ENCODE assay signal across 8 cellular contexts in the genomic region with DNA sequence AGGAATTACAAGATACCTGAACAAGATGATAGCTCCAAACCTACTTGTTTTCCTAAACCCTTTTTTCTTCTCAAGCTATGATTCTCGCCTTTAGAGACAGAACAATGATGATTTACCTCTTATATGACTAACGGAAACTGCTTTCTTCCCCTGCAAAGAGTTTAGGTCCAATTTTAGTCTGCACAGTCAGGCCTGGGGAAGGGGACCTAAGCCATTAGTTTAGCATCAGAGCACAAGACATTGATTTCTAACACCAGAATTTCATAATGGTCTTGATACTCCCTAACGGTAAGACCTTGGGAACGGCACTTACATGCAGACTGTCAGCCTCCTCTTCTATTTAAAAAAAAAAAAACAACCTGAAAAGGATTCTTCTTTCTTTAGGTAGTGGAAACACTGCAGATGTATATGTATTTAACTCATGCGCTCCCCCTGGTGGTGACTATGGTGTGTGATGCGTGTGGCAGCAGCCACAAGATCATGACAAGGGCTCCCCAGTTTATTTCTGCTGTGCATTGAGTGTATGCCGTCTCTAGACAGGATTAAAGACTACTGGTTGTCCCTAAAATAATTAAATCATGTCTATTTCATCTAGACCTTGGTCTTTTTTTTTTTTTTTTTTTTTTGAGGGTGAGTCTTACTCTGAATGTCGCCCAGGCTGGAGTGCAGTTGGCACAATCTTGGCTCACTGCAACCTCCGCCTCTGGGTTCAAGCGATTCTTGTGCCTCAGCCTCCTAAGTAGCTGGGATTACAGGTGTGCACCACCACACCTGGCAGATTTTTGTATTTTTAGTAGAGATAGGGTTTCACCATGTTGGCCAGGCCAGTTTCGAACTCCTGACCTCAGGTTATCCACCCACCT.
DNase-seq lines count a peak whose midpoint lies in the region; ATAC-seq lines count a peak whose summit lies in the region.

No MANE protein-coding gene starts in this region.

- peak in 10 of 14 donors; percentile 14 to 65 (median 36) for DNase-seq in C1 segment of cervical spinal cord (lab: John Stamatoyannopoulos, UW)
- peak; percentile 75 for DNase-seq in HK-2 (ENCODE audit: unreplicated experiment)
- peak; percentile 80 for DNase-seq in NCI-H82 treated with DMSO at 0.1 percent for 48 hours (lab: John Stamatoyannopoulos, UW; ENCODE audit: unreplicated experiment)
- peak; percentile 90 to 92 for DNase-seq in activated CD4-positive, alpha-beta T cell treated with anti-CD3 and anti-CD28 coated beads, Interleukin-2, amount 50 U/mL, for 4 hours
- peak; percentile 81 for DNase-seq in ecto neural progenitor cell (ENCODE audit: low spot score)
- peak; percentile 87 for DNase-seq in medulla oblongata (ENCODE audit: extremely low spot score)
- peak; percentile 55 for DNase-seq in stimulated activated CD8-positive, alpha-beta memory T cell treated with anti-CD3 and anti-CD28 coated beads, Interleukin-12 subunit alpha, Interleukin-12 subunit beta, amount 100 ng/mL, for 4 hours (ENCODE audit: low read depth)

- ATAC-seq in GM18498 (IDR thresholded peaks at IDR 0.05; ENCODE audit: unreplicated experiment): no peak

Comparison
In these comparisons a context has a peak if more than half of its experiments do, and no peak if none do; other contexts are left out.
1. DNase-seq: peak in every context shown above with its lines; median percentile 91 in activated CD4-positive, alpha-beta T cell treated with anti-CD3 and anti-CD28 coated beads, Interleukin-2, amount 50 U/mL, for 4 hours; 87 in medulla oblongata; 81 in ecto neural progenitor cell; 80 in NCI-H82 treated with DMSO at 0.1 percent for 48 hours; 75 in HK-2; 55 in stimulated activated CD8-positive, alpha-beta memory T cell treated with anti-CD3 and anti-CD28 coated beads, Interleukin-12 subunit alpha, Interleukin-12 subunit beta, amount 100 ng/mL, for 4 hours; 36 in C1 segment of cervical spinal cord.